Comparison of ENCODE assay signal across 30 cellular contexts in genomic region chr3:128192131-128192530, GRCh38.
"Had no signal": no experiment of that assay in that cellular context is flagged by ENCODE, and none has a peak within 500 bp of the region (broad histone marks: within the 10 kb centered on the region; RNA-seq: fewer than 3 reads in every experiment).

No MANE protein-coding gene starts in this region.

- H3K9me3 ChIP-seq: adrenal gland, body of pancreas had no signal

- H3K27me3 ChIP-seq: adrenal gland, body of pancreas, cardiac muscle cell had no signal

- H3K4me3 ChIP-seq: adrenal gland, body of pancreas, cardiac muscle cell had no signal

- H3K4me1 ChIP-seq: adrenal gland had no signal

- H3K27ac ChIP-seq: adrenal gland, body of pancreas, cardiac muscle cell, VCaP had no signal

- DNase-seq: activated B cell treated with CpG ODN at 0.5 μM for 24 hours; activated CD4-positive, alpha-beta memory T cell treated with anti-CD3 and anti-CD28 coated beads for 36 hours; activated CD4-positive, alpha-beta T cell treated with anti-CD3 and anti-CD28 coated beads for 4 hours; activated CD4-positive, alpha-beta T cell treated with anti-CD3 and anti-CD28 coated beads, Interleukin-2, amount 10 ng/mL, durations not matched to agents 24 days and 14 days; activated CD4-positive, alpha-beta T cell treated with anti-CD3 and anti-CD28 coated beads, Interleukin-2, amount 50 U/mL, for 1 hour; activated CD4-positive, alpha-beta T cell treated with anti-CD3 and anti-CD28 coated beads, Interleukin-2, amount 50 U/mL, for 4 hours; activated CD4-positive, CD25-positive, alpha-beta regulatory T cell treated with anti-CD3 and anti-CD28 coated beads, Interleukin-2, amount 50 U/mL, for 72 hours; activated CD8-positive, alpha-beta memory T cell treated with anti-CD3 and anti-CD28 coated beads, Interleukin-2, amount 50 U/mL, for 4 hours; activated CD8-positive, alpha-beta T cell treated with anti-CD3 and anti-CD28 coated beads for 36 hours; activated effector memory CD4-positive, alpha-beta T cell treated with anti-CD3 and anti-CD28 coated beads, Interleukin-2, amount 50 U/mL, for 16 hours; activated gamma-delta T cell treated with Interleukin-2 at 50 U/mL for 16 hours; activated naive CD4-positive, alpha-beta T cell; activated naive CD4-positive, alpha-beta T cell treated with anti-CD3 and anti-CD28 coated beads for 36 hours; activated naive CD4-positive, alpha-beta T cell treated with anti-CD3 and anti-CD28 coated beads, Interleukin-2, amount 50 U/mL, for 16 hours; activated naive CD8-positive, alpha-beta T cell treated with anti-CD3 and anti-CD28 coated beads for 36 hours; activated T-cell treated with anti-CD3 and anti-CD28 coated beads for 4 hours; activated T-cell treated with anti-CD3 and anti-CD28 coated beads, Interleukin-2, amount 50 U/mL, for 1 hour; activated T-cell treated with anti-CD3 and anti-CD28 coated beads, Interleukin-2, amount 50 U/mL, for 4 hours; activated T-cell treated with anti-CD3 and anti-CD28 coated beads, Interleukin-2, amount 50 U/mL, for 72 hours; adrenal gland; amniotic stem cell; aorta; body of pancreas; caudate nucleus; SW 1271; T-helper 1 cell; T-helper 2 cell; T-helper 9 cell had no signal

- H3K36me3 ChIP-seq: adrenal gland, cardiac muscle cell had no signal
